Comparison of ENCODE assay signal across 1 cellular context in genomic region chr20:17771206-17772004, GRCh38.
TF ChIP-seq lines count a peak whose summit lies in the region.

No MANE protein-coding gene starts in this region.

TF ChIP-seq in HepG2, 621 proteins besides CTCF, POLR2A, EP300 and RAD21 (continued from another document and continues in another):
- TF ChIP-seq, protein P1, sequence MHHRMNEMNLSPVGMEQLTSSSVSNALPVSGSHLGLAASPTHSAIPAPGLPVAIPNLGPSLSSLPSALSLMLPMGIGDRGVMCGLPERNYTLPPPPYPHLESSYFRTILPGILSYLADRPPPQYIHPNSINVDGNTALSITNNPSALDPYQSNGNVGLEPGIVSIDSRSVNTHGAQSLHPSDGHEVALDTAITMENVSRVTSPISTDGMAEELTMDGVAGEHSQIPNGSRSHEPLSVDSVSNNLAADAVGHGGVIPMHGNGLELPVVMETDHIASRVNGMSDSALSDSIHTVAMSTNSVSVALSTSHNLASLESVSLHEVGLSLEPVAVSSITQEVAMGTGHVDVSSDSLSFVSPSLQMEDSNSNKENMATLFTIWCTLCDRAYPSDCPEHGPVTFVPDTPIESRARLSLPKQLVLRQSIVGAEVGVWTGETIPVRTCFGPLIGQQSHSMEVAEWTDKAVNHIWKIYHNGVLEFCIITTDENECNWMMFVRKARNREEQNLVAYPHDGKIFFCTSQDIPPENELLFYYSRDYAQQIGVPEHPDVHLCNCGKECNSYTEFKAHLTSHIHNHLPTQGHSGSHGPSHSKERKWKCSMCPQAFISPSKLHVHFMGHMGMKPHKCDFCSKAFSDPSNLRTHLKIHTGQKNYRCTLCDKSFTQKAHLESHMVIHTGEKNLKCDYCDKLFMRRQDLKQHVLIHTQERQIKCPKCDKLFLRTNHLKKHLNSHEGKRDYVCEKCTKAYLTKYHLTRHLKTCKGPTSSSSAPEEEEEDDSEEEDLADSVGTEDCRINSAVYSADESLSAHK (CRISPR knock-in tag; IDR thresholded peaks at IDR 0.05; ENCODE audit: borderline replicate concordance), result no peak
- TF ChIP-seq BRD4 (CRISPR knock-in tag; IDR thresholded peaks at IDR 0.05) (no peak), TAF1 (CRISPR knock-in tag; IDR thresholded peaks at IDR 0.05) (peak; percentile 42; the same call in 1 of the 2 replicates), ZNF329 (CRISPR knock-in tag; IDR thresholded peaks at IDR 0.05; ENCODE audit: low read depth) (no peak), MEIS1 (CRISPR knock-in tag; IDR thresholded peaks at IDR 0.05; ENCODE audit: borderline replicate concordance) (peak; percentile 74), RORA (CRISPR knock-in tag; IDR thresholded peaks at IDR 0.05) (no peak), XBP1 (CRISPR knock-in tag; IDR thresholded peaks at IDR 0.05) (no peak), TFDP1 (CRISPR knock-in tag; IDR thresholded peaks at IDR 0.05; ENCODE audit: borderline replicate concordance) (no peak; the same call in 1 of the 2 replicates), CREM (IDR thresholded peaks at IDR 0.05) (peak; percentile 54; the same call in 1 of the 2 replicates), CREM (CRISPR knock-in tag; IDR thresholded peaks at IDR 0.05) (no peak), ZSCAN21 (CRISPR knock-in tag; IDR thresholded peaks at IDR 0.05; ENCODE audit: borderline replicate concordance) (0 out of 2 replicates have a peak, but pooled peaks have one; percentile 29), ELF1 (CRISPR knock-in tag; IDR thresholded peaks at IDR 0.05) (no peak; the same call in none of the 2 replicates), FOXC1 (CRISPR knock-in tag; IDR thresholded peaks at IDR 0.05; ENCODE audit: borderline replicate concordance) (no peak; the same call in 1 of the 2 replicates), ZSCAN22 (CRISPR knock-in tag; IDR thresholded peaks at IDR 0.05) (peak; percentile 74; the same call in 1 of the 2 replicates), FOXA1 (IDR thresholded peaks at IDR 0.05) (no peak), FOXA1 (CRISPR knock-in tag; IDR thresholded peaks at IDR 0.05) (peak; percentile 80), ZNF33B (CRISPR knock-in tag; IDR thresholded peaks at IDR 0.05) (peak; percentile 74; the same call in 1 of the 2 replicates), ZMAT3 (CRISPR knock-in tag; conservative IDR thresholded peaks at IDR 0.05) (peak; percentile 59; the same call in 1 of the 2 replicates), ZNF850 (CRISPR knock-in tag; conservative IDR thresholded peaks at IDR 0.05) (no peak; the same call in 1 of the 2 replicates), ZNF354B (CRISPR knock-in tag; IDR thresholded peaks at IDR 0.05) (no peak), KLF12 (CRISPR knock-in tag; IDR thresholded peaks at IDR 0.05; ENCODE audit: borderline replicate concordance) (no peak), ZC3H4 (CRISPR knock-in tag; IDR thresholded peaks at IDR 0.05; ENCODE audit: borderline replicate concordance) (no peak), RXRA (CRISPR knock-in tag; IDR thresholded peaks at IDR 0.05) (peak; percentile 82), RAD51 (IDR thresholded peaks at IDR 0.05; ENCODE audit: borderline replicate concordance) (no peak), JUN (CRISPR knock-in tag; IDR thresholded peaks at IDR 0.05) (0 out of 2 replicates have a peak, but pooled peaks have one; percentile 63), DMTF1 (CRISPR knock-in tag; IDR thresholded peaks at IDR 0.05) (no peak), ZBTB38 (CRISPR knock-in tag; IDR thresholded peaks at IDR 0.05) (peak; percentile 43; the same call in 1 of the 2 replicates), ZNF768 (CRISPR knock-in tag; IDR thresholded peaks at IDR 0.05) (no peak), AKAP8 (CRISPR knock-in tag; IDR thresholded peaks at IDR 0.05) (no peak), ZNF3 (CRISPR knock-in tag; IDR thresholded peaks at IDR 0.05) (peak; percentile 54; the same call in 1 of the 2 replicates), RFX1 (IDR thresholded peaks at IDR 0.05) (no peak), SETDB1 (CRISPR knock-in tag; IDR thresholded peaks at IDR 0.05; ENCODE audit: borderline replicate concordance) (no peak), NR1H2 (CRISPR knock-in tag; IDR thresholded peaks at IDR 0.05; ENCODE audit: borderline replicate concordance, low read depth) (no peak), ZFAT (CRISPR knock-in tag; conservative IDR thresholded peaks at IDR 0.05) (no peak), ZFYVE20 (CRISPR knock-in tag; IDR thresholded peaks at IDR 0.05; ENCODE audit: borderline replicate concordance, low read depth) (no peak)
- TF ChIP-seq, protein P2, sequence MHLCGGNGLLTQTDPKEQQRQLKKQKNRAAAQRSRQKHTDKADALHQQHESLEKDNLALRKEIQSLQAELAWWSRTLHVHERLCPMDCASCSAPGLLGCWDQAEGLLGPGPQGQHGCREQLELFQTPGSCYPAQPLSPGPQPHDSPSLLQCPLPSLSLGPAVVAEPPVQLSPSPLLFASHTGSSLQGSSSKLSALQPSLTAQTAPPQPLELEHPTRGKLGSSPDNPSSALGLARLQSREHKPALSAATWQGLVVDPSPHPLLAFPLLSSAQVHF (CRISPR knock-in tag; IDR thresholded peaks at IDR 0.05), result no peak
- TF ChIP-seq, protein P3, sequence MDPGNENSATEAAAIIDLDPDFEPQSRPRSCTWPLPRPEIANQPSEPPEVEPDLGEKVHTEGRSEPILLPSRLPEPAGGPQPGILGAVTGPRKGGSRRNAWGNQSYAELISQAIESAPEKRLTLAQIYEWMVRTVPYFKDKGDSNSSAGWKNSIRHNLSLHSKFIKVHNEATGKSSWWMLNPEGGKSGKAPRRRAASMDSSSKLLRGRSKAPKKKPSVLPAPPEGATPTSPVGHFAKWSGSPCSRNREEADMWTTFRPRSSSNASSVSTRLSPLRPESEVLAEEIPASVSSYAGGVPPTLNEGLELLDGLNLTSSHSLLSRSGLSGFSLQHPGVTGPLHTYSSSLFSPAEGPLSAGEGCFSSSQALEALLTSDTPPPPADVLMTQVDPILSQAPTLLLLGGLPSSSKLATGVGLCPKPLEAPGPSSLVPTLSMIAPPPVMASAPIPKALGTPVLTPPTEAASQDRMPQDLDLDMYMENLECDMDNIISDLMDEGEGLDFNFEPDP (CRISPR knock-in tag; conservative IDR thresholded peaks at IDR 0.05), result no peak
- TF ChIP-seq, protein P4, sequence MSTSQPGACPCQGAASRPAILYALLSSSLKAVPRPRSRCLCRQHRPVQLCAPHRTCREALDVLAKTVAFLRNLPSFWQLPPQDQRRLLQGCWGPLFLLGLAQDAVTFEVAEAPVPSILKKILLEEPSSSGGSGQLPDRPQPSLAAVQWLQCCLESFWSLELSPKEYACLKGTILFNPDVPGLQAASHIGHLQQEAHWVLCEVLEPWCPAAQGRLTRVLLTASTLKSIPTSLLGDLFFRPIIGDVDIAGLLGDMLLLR (CRISPR knock-in tag; IDR thresholded peaks at IDR 0.05), result no peak
- TF ChIP-seq, protein P5, sequence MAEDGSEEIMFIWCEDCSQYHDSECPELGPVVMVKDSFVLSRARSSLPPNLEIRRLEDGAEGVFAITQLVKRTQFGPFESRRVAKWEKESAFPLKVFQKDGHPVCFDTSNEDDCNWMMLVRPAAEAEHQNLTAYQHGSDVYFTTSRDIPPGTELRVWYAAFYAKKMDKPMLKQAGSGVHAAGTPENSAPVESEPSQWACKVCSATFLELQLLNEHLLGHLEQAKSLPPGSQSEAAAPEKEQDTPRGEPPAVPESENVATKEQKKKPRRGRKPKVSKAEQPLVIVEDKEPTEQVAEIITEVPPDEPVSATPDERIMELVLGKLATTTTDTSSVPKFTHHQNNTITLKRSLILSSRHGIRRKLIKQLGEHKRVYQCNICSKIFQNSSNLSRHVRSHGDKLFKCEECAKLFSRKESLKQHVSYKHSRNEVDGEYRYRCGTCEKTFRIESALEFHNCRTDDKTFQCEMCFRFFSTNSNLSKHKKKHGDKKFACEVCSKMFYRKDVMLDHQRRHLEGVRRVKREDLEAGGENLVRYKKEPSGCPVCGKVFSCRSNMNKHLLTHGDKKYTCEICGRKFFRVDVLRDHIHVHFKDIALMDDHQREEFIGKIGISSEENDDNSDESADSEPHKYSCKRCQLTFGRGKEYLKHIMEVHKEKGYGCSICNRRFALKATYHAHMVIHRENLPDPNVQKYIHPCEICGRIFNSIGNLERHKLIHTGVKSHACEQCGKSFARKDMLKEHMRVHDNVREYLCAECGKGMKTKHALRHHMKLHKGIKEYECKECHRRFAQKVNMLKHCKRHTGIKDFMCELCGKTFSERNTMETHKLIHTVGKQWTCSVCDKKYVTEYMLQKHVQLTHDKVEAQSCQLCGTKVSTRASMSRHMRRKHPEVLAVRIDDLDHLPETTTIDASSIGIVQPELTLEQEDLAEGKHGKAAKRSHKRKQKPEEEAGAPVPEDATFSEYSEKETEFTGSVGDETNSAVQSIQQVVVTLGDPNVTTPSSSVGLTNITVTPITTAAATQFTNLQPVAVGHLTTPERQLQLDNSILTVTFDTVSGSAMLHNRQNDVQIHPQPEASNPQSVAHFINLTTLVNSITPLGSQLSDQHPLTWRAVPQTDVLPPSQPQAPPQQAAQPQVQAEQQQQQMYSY (CRISPR knock-in tag; IDR thresholded peaks at IDR 0.05), result no peak
- TF ChIP-seq, protein P6, sequence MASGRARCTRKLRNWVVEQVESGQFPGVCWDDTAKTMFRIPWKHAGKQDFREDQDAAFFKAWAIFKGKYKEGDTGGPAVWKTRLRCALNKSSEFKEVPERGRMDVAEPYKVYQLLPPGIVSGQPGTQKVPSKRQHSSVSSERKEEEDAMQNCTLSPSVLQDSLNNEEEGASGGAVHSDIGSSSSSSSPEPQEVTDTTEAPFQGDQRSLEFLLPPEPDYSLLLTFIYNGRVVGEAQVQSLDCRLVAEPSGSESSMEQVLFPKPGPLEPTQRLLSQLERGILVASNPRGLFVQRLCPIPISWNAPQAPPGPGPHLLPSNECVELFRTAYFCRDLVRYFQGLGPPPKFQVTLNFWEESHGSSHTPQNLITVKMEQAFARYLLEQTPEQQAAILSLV (CRISPR knock-in tag; IDR thresholded peaks at IDR 0.05; ENCODE audit: borderline replicate concordance), result peak; percentile 77; the same call in 1 of the 2 replicates
- TF ChIP-seq, protein P7, sequence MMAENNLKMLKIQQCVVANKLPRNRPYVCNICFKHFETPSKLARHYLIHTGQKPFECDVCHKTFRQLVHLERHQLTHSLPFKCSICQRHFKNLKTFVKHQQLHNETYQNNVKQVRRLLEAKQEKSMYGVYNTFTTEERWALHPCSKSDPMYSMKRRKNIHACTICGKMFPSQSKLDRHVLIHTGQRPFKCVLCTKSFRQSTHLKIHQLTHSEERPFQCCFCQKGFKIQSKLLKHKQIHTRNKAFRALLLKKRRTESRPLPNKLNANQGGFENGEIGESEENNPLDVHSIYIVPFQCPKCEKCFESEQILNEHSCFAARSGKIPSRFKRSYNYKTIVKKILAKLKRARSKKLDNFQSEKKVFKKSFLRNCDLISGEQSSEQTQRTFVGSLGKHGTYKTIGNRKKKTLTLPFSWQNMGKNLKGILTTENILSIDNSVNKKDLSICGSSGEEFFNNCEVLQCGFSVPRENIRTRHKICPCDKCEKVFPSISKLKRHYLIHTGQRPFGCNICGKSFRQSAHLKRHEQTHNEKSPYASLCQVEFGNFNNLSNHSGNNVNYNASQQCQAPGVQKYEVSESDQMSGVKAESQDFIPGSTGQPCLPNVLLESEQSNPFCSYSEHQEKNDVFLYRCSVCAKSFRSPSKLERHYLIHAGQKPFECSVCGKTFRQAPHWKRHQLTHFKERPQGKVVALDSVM (CRISPR knock-in tag; IDR thresholded peaks at IDR 0.05), result peak; percentile 54; the same call in 1 of the 2 replicates
- TF ChIP-seq, protein P8, sequence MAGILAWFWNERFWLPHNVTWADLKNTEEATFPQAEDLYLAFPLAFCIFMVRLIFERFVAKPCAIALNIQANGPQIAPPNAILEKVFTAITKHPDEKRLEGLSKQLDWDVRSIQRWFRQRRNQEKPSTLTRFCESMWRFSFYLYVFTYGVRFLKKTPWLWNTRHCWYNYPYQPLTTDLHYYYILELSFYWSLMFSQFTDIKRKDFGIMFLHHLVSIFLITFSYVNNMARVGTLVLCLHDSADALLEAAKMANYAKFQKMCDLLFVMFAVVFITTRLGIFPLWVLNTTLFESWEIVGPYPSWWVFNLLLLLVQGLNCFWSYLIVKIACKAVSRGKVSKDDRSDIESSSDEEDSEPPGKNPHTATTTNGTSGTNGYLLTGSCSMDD (CRISPR knock-in tag; IDR thresholded peaks at IDR 0.05), result no peak
- TF ChIP-seq, protein P9, sequence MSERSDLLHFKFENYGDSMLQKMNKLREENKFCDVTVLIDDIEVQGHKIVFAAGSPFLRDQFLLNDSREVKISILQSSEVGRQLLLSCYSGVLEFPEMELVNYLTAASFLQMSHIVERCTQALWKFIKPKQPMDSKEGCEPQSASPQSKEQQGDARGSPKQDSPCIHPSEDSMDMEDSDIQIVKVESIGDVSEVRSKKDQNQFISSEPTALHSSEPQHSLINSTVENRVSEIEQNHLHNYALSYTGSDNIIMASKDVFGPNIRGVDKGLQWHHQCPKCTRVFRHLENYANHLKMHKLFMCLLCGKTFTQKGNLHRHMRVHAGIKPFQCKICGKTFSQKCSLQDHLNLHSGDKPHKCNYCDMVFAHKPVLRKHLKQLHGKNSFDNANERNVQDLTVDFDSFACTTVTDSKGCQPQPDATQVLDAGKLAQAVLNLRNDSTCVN (CRISPR knock-in tag; IDR thresholded peaks at IDR 0.05; ENCODE audit: borderline replicate concordance), result peak; percentile 96
